1 cellular context compared by ENCODE assay signal in the genomic region with DNA sequence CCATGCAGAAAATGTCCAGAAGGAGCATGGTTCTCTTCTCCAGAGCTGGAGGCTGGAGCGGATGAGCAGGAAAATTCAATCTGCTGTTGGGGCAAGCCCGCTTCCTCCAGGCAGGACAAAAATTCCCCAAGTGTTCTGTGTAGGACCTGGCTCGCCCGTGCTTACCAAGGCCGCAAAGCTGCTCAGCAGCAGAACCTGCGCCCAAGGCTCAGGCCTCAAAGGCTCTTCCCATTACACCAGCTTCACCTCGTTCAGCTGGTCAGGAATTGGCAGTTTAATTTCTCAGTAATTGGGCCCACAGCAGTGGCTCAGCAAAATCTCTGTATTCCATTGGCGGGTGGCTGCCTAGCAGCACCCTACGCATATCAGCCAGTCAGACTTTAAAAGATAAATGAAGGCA.
TF ChIP-seq lines count a peak whose summit lies in the region.

No MANE protein-coding gene starts in this region.

TF ChIP-seq in HEK293, 187 proteins besides CTCF, POLR2A, EP300 and RAD21 (continued from another document):
- TF ChIP-seq, protein P1, sequence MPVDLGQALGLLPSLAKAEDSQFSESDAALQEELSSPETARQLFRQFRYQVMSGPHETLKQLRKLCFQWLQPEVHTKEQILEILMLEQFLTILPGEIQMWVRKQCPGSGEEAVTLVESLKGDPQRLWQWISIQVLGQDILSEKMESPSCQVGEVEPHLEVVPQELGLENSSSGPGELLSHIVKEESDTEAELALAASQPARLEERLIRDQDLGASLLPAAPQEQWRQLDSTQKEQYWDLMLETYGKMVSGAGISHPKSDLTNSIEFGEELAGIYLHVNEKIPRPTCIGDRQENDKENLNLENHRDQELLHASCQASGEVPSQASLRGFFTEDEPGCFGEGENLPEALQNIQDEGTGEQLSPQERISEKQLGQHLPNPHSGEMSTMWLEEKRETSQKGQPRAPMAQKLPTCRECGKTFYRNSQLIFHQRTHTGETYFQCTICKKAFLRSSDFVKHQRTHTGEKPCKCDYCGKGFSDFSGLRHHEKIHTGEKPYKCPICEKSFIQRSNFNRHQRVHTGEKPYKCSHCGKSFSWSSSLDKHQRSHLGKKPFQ (tag by site-specific recombination; IDR thresholded peaks at IDR 0.05): no peak
- peak; percentile 90 for TF ChIP-seq ZNF600 (tag by site-specific recombination; IDR thresholded peaks at IDR 0.05)
